8 cellular contexts compared by ENCODE assay signal in genomic region chr12:54394281-54394719, GRCh38. TPM values are rescaled to one million over a fixed set of nuclear protein-coding genes. Genes with fewer than 3 reads are reported as not detected.
DNase-seq lines count a peak whose midpoint lies in the region; ATAC-seq and TF ChIP-seq lines count a peak whose summit lies in the region.

No MANE protein-coding gene starts in this region.

- H3K4me3 ChIP-seq in PC-3 (ENCODE audit: low read length) (no peak overlapping the region), brain microvascular endothelial cell (ENCODE audit: low read depth, low read length) (no peak overlapping the region)

- no peak overlapping the region for H2AFZ ChIP-seq in PC-3 (ENCODE audit: low read length)

- TF ChIP-seq CTCF in PC-3 (conservative IDR thresholded peaks at IDR 0.05; ENCODE audit: low read depth, low read length) (peak; percentile 87), brain microvascular endothelial cell (IDR thresholded peaks at IDR 0.05; ENCODE audit: low read depth, low read length, missing control alignments) (peak; percentile 78)

- no TSS peak for BruUV-seq in PC-3 (replicated peaks; lab: Mats Ljungman, UMichigan)

- CTCF ChIA-PET in PC-3 (lab: Charles Lee) = interaction anchor here (1.0 kb wide), 1 partner anchor 44 kb away, joined by 3 read pairs; no protein-coding TSS in a partner anchor

- DNase-seq in DMS53 treated with DMSO at 0.1 percent for 48 hours (lab: John Stamatoyannopoulos, UW; ENCODE audit: unreplicated experiment) (peak; percentile 36), HUDEP-2 (lab: John Stamatoyannopoulos, UW; ENCODE audit: unreplicated experiment in 76 of 76) (peak in 41 of 76 experiments; percentile 10 to 63 (median 30)), PC-3 (peak; percentile 88), brain microvascular endothelial cell (peak; percentile 35), kidney glomerular epithelial cell (lab: John Stamatoyannopoulos, UW) (peak; percentile 8), substantia nigra (lab: John Stamatoyannopoulos, UW) (peak in 27 of 49 donors; percentile 15 to 63 (median 37)), GOT3 (lab: John Stamatoyannopoulos, UW) (no peak)

- no peaks in the 10 kb centered on the region for H3K4me1 ChIP-seq in PC-3 (ENCODE audit: insufficient read depth, low read length)

- in situ Hi-C loops in brain microvascular endothelial cell (cut with HindIII; ENCODE audit: low pct_ligation_motif_present, low sequenced_read_pairs) = no loop called here

- H3K27ac ChIP-seq in PC-3 (ENCODE audit: low read length) (no peak overlapping the region), brain microvascular endothelial cell (no peak overlapping the region), substantia nigra (ENCODE audit: low read depth, low read length, poor library complexity, severe bottlenecking) (no peak overlapping the region)

- ATAC-seq in PC-3 (peak; percentile 72), HG03045 (IDR thresholded peaks at IDR 0.05; ENCODE audit: unreplicated experiment) (no peak)

- H3K9ac ChIP-seq in PC-3 (ENCODE audit: low read length) = no peak overlapping the region

- no peaks in the 10 kb centered on the region for H3K79me2 ChIP-seq in PC-3 (ENCODE audit: low read length)

- H3K36me3 ChIP-seq in PC-3 (ENCODE audit: low read depth, low read length) (peaks cover 12% of the 10 kb centered on the region; the same call in 1 of the 2 replicates), brain microvascular endothelial cell (replicated peaks) (peaks cover 54% of the 10 kb centered on the region)

- H3K9me3 ChIP-seq in PC-3 (ENCODE audit: low read length) = no peaks in the 10 kb centered on the region

- intact Hi-C loops in PC-3 (cut with micrococcal nuclease) = loop anchor here (1.0 kb wide), 1 partner anchor 45 kb away; no protein-coding TSS in a partner anchor

- H3K27me3 ChIP-seq in PC-3 (ENCODE audit: low read length) = no peaks in the 10 kb centered on the region
- H3K27me3 ChIP-seq in brain microvascular endothelial cell (replicated peaks) = no peaks in the 10 kb centered on the region

- no peak overlapping the region for H3K4me2 ChIP-seq in PC-3 (ENCODE audit: low read length)

- H3F3A ChIP-seq in PC-3 (ENCODE audit: low read length, unreplicated experiment) = no peaks in the 10 kb centered on the region

- POLR2A ChIA-PET in PC-3 (lab: Charles Lee; ENCODE audit: unreplicated experiment) = no interaction called here

- H3K9me2 ChIP-seq in PC-3 (replicated peaks; ENCODE audit: low read length) = no peaks in the 10 kb centered on the region

- no peaks in the 10 kb centered on the region for H4K20me1 ChIP-seq in PC-3 (ENCODE audit: low read length)

RNA-seq across cellular contexts. Expression of gene ZNF385A, which starts 9.8 kb away (rescaled TPM):
- total RNA-seq in PC-3 (2014; rRNA removed) = 1.8 and 5.0 TPM in 2 replicates

RNA-seq across cellular contexts. Expression of gene ITGA5, which starts 24.8 kb away (rescaled TPM):
- 35.9 and 38.2 TPM in 2 replicates for total RNA-seq in PC-3 (2014; rRNA removed)

RNA-seq across cellular contexts. Expression of gene GPR84, which starts 30.0 kb away (rescaled TPM):
- total RNA-seq in PC-3 (2014; rRNA removed) = not detected in 2 replicates
